8 cellular contexts compared by ENCODE assay signal in the genomic region with DNA sequence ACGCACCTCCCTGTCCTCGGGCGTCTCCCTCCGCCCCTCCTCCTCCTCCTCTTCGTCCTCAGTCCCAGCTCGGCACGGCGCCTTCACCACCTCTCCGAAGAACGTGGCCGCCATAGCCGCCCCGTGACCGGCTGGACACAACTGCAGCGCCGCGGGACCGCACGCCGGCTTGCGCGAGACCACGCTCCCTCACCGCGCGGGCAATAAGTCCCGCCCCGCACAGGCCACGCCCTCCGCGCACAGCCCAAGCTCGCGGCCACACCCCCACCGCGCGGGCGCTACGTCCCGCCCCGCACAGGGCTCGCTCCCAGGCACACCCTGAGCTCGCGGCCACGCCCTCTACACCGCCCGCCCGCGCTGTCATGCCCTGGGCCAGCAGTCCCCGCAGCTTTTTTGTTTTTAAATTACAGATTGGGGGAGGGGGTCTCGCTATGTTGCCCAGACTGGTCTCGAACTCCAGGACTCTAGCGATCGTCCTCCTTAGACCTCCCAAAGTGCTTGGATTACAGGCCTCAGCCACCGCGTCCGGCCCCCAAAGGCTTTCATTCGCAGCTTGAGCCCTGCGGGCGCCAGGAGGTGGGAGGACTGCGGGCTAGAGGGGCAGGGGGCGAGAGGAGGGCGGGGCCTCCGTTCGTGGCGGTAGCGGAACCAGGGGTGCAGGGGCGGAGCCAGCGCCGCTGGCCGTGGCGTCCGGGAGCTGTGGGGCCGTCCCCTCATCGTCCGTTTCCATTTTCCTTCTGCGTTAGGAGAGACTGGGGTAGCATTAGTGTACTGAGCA. TPM values are rescaled to one million over a fixed set of nuclear protein-coding genes. Genes with fewer than 3 reads are reported as not detected.
DNase-seq lines count a peak whose midpoint lies in the region; ATAC-seq, FAIRE-seq and TF ChIP-seq lines count a peak whose summit lies in the region.

A gene with protein sequence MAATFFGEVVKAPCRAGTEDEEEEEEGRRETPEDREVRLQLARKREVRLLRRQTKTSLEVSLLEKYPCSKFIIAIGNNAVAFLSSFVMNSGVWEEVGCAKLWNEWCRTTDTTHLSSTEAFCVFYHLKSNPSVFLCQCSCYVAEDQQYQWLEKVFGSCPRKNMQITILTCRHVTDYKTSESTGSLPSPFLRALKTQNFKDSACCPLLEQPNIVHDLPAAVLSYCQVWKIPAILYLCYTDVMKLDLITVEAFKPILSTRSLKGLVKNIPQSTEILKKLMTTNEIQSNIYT (minus strand): TSS at position 180 of the 778 bp plus-strand sequence. CDS start 66 bp downstream, at position 114.

- peak; percentile 56 for DNase-seq in GM12892 (ENCODE audit: insufficient read length)
- peak; percentile 88 for DNase-seq in NCI-H1436 (lab: John Stamatoyannopoulos, UW)
- peak; percentile 92 for DNase-seq in SW480 (ENCODE audit: low spot score)
- peak; percentile 95 for DNase-seq in activated naive CD8-positive, alpha-beta T cell treated with anti-CD3 and anti-CD28 coated beads, Interleukin-2, amount 50 U/mL, for 24 hours
- peak; percentile 99 for DNase-seq in Right ventricle myocardium inferior (ENCODE audit: missing footprints)
- DNase-seq in ovary: peak; percentile 90 to 97 (median 94)

- peaks cover 32% of the 10 kb centered on the region for H3K36me3 Mint-ChIP-seq in activated naive CD8-positive, alpha-beta T cell treated with anti-CD3 and anti-CD28 coated beads, Interleukin-2, amount 50 U/mL, for 24 hours (ENCODE audit: low read depth)

- TF ChIP-seq POLR2A in GM12892 (IDR thresholded peaks at IDR 0.05; ENCODE audit: low read depth, low read length): peak; percentile 92
- peak; percentile 47 for TF ChIP-seq POLR2A in ovary (IDR thresholded peaks at IDR 0.05)

- FAIRE-seq in GM12892 (lab: Jason Lieb, UNC): peak; percentile 94

- ATAC-seq in HG02840 (IDR thresholded peaks at IDR 0.05; ENCODE audit: low FRiP score, unreplicated experiment) (peak; percentile 90), Right ventricle myocardium inferior (peak; percentile 99)
- ATAC-seq in activated naive CD8-positive, alpha-beta T cell treated with anti-CD3 and anti-CD28 coated beads, Interleukin-2, amount 50 U/mL, for 24 hours: peak; percentile 95

- no peaks in the 10 kb centered on the region for H3K27me3 Mint-ChIP-seq in activated naive CD8-positive, alpha-beta T cell treated with anti-CD3 and anti-CD28 coated beads, Interleukin-2, amount 50 U/mL, for 24 hours

- no peak for TF ChIP-seq EP300 in ovary (IDR thresholded peaks at IDR 0.05)

- no peaks in the 10 kb centered on the region for H3K9me3 Mint-ChIP-seq in activated naive CD8-positive, alpha-beta T cell treated with anti-CD3 and anti-CD28 coated beads, Interleukin-2, amount 50 U/mL, for 24 hours

- peaks cover 63% of the 10 kb centered on the region for H3K4me1 Mint-ChIP-seq in activated naive CD8-positive, alpha-beta T cell treated with anti-CD3 and anti-CD28 coated beads, Interleukin-2, amount 50 U/mL, for 24 hours

- no peak for TF ChIP-seq CTCF in ovary (IDR thresholded peaks at IDR 0.05)

- WGBS in ovary, 3 donors: 0 to 1% (median 1%) methylated on average over 66 to 76 of the region's 76 CpGs
- WGBS in thymus: under 1% methylated on average over 76 of the region's 76 CpGs

- peak within 1 kb of the TSS; percentile 94 for H3K27ac Mint-ChIP-seq in activated naive CD8-positive, alpha-beta T cell treated with anti-CD3 and anti-CD28 coated beads, Interleukin-2, amount 50 U/mL, for 24 hours

- H3K36me3 ChIP-seq in ovary: no peaks in the 10 kb centered on the region
- peaks cover 4% of the 10 kb centered on the region for H3K36me3 ChIP-seq in thymus (ENCODE audit: control insufficient read depth, insufficient read depth)

- intact Hi-C loops in Right ventricle myocardium inferior (cut with DNase I): loop anchor here (5.0 kb wide), 1 partner anchor 204 kb away; no protein-coding TSS in a partner anchor
- intact Hi-C loops in ovary (cut with DNase I): loop anchor here in 2 of 4 donors (10.0 kb wide), 2 partner anchors 131 to 201 kb away; a partner anchor contains a TSS

- H3K27me3 ChIP-seq in ovary (no peaks in the 10 kb centered on the region), thymus (ENCODE audit: control insufficient read depth, insufficient read depth) (no peaks in the 10 kb centered on the region)

- no peaks in the 10 kb centered on the region for H3K9me3 ChIP-seq in ovary
- H3K9me3 ChIP-seq in thymus (ENCODE audit: control insufficient read depth): no peaks in the 10 kb centered on the region

- H3K4me1 ChIP-seq in ovary (ENCODE audit: insufficient read depth) (peaks cover 3% of the 10 kb centered on the region), thymus (ENCODE audit: control insufficient read depth, insufficient read depth, low read length) (peaks cover 3% of the 10 kb centered on the region)

- peak within 1 kb of the TSS; percentile 96 for H3K4me3 Mint-ChIP-seq in activated naive CD8-positive, alpha-beta T cell treated with anti-CD3 and anti-CD28 coated beads, Interleukin-2, amount 50 U/mL, for 24 hours

- H3K27ac ChIP-seq in ovary: peak within 1 kb of the TSS; percentile 74 to 91
- peak within 1 kb of the TSS; percentile 91 for H3K27ac ChIP-seq in thymus (ENCODE audit: low read depth)

- H3K4me3 ChIP-seq in ovary: peak within 1 kb of the TSS; percentile 91
- peak within 1 kb of the TSS; percentile 75 for H3K4me3 ChIP-seq in thymus (ENCODE audit: low read length)

RNA-seq across cellular contexts. Expression of the gene that starts here (rescaled TPM):
- polyA plus RNA-seq in GM12892 (2012; ENCODE audit: missing spikeins): 124 TPM
- total RNA-seq in Right ventricle myocardium inferior (18.8 TPM), ovary (10 to 100 TPM; 16.2 to 42.7 (median 32.2) TPM)
- polyA plus RNA-seq in ovary (10 to 100 TPM; 28.9 to 45.5 TPM), thymus (57.2 TPM)

Comparison
In these comparisons a context has a peak if more than half of its experiments do, and no peak if none do; other contexts are left out.
1. Peak in every context shown above with its lines: DNase-seq, ATAC-seq, H3K4me3 ChIP-seq and H3K27ac ChIP-seq.